In genomic region chrY:18056473-18056872, GRCh38 we compare ENCODE assay signal across 11 cellular contexts. TPM values are rescaled to one million over a fixed set of nuclear protein-coding genes. Genes with fewer than 3 reads are reported as not detected.
"Had no signal": no experiment of that assay in that cellular context is flagged by ENCODE, and none has a peak within 500 bp of the region (broad histone marks: within the 10 kb centered on the region; RNA-seq: fewer than 3 reads in every experiment).

No MANE protein-coding gene starts in this region.

RNA-seq across cellular contexts. Expression of gene CDY2A, which starts 30.9 kb away (rescaled TPM):
- total RNA-seq: OCI-LY7, PC-3, PC-9, Peyer's patch, Right ventricle myocardium inferior, Right ventricle myocardium superior, RPMI7951, SJCRH30, SJSA1, SK-MEL-5 had no signal
- polyA plus RNA-seq: SK-N-SH had no signal
